ENCODE assay signal across 1 cellular context in genomic region chr6:3664641-3665041, GRCh38.
TF ChIP-seq lines count a peak whose summit lies in the region.

No MANE protein-coding gene starts in this region.

TF ChIP-seq in IMR-90, 13 proteins besides CTCF, POLR2A, EP300 and RAD21 (continued from another document):
- TF ChIP-seq RCOR1 (IDR thresholded peaks at IDR 0.05; ENCODE audit: insufficient replicate concordance, low read length) = no peak
- TF ChIP-seq NFE2L2 (IDR thresholded peaks at IDR 0.05; ENCODE audit: low read depth, low read length) = no peak
- TF ChIP-seq USF2 (IDR thresholded peaks at IDR 0.05; ENCODE audit: low read depth, low read length) = no peak
